25 cellular contexts compared by ENCODE assay signal in the genomic region with DNA sequence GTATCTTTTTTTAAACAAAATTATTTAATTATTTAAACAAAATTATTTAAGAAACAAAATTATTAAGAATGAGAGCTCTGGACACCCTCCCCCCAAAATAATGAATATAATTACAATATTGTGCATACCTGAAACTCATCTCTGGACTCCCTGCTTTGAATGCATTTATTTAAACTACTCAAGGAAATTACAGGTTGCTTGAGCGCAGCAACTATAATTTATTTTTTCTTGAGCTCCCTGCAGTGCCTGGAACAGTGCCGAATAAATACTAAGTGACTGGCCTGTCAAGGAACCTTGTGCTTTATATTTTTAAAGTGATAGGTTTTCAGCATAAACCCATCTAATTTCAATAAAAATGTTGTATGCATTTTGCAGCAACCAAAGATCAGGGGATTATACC.
"Had no signal": no experiment of that assay in that cellular context is flagged by ENCODE, and none has a peak within 500 bp of the region (broad histone marks: within the 10 kb centered on the region; RNA-seq: fewer than 3 reads in every experiment).

No MANE protein-coding gene starts in this region.

- H3K27ac ChIP-seq: colonic mucosa, epithelial cell of prostate, esophagus squamous epithelium, gastrocnemius medialis, heart right ventricle, left lung, lower lobe of right lung had no signal

- ATAC-seq: effector memory CD8-positive, alpha-beta T cell; esophagus mucosa; gastrocnemius medialis; heart right ventricle; left cardiac atrium; left lung; left ventricle myocardium superior; lower lobe of right lung; mucosa of descending colon; naive thymus-derived CD8-positive, alpha-beta T cell had no signal

- DNase-seq: colonic mucosa; cortex of kidney; effector CD8-positive, alpha-beta T cell; effector memory CD8-positive, alpha-beta T cell; endodermal cell; erythroblast; esophagus squamous epithelium; foreskin fibroblast; foreskin melanocyte; gastrocnemius medialis; head of caudate nucleus; heart right ventricle; hippocampal formation; left cardiac atrium; left lung; left ventricle myocardium superior; lower lobe of right lung; mesenchymal stem cell; mucosa of descending colon; naive B cell; naive thymus-derived CD8-positive, alpha-beta T cell had no signal

- H3K27ac Mint-ChIP-seq: dendritic cell treated with granulocyte-macrophage colony-stimulating factor and Interleukin-4, amounts not matched to agents 40 ng/mL and 50 ng/mL, for 4 days; effector memory CD8-positive, alpha-beta T cell; endodermal cell; mesothelial cell of epicardium; naive B cell; naive thymus-derived CD8-positive, alpha-beta T cell had no signal

- H3K36me3 ChIP-seq: colonic mucosa, esophagus squamous epithelium, gastrocnemius medialis, heart right ventricle, left lung, lower lobe of right lung had no signal

- H3K4me1 ChIP-seq: colonic mucosa, esophagus squamous epithelium, gastrocnemius medialis, heart right ventricle, left lung, lower lobe of right lung had no signal

- H3K36me3 Mint-ChIP-seq: mesothelial cell of epicardium; naive B cell; naive thymus-derived CD8-positive, alpha-beta T cell had no signal

- H3K4me3 Mint-ChIP-seq: dendritic cell treated with granulocyte-macrophage colony-stimulating factor and Interleukin-4, amounts not matched to agents 40 ng/mL and 50 ng/mL, for 4 days; effector memory CD8-positive, alpha-beta T cell; endodermal cell; mesothelial cell of epicardium; naive B cell; naive thymus-derived CD8-positive, alpha-beta T cell had no signal

- H3K4me3 ChIP-seq: colonic mucosa, esophagus squamous epithelium, gastrocnemius medialis, heart right ventricle, left lung, lower lobe of right lung, mucosa of descending colon had no signal

- H3K9me3 ChIP-seq: colonic mucosa, esophagus squamous epithelium, gastrocnemius medialis, heart right ventricle, left lung, lower lobe of right lung, mucosa of descending colon had no signal

- H3K27me3 Mint-ChIP-seq: dendritic cell treated with granulocyte-macrophage colony-stimulating factor and Interleukin-4, amounts not matched to agents 40 ng/mL and 50 ng/mL, for 4 days; effector memory CD8-positive, alpha-beta T cell; naive B cell; naive thymus-derived CD8-positive, alpha-beta T cell had no signal

- H3K4me1 Mint-ChIP-seq: endodermal cell; naive B cell; naive thymus-derived CD8-positive, alpha-beta T cell had no signal

- H3K9me3 Mint-ChIP-seq: dendritic cell treated with granulocyte-macrophage colony-stimulating factor and Interleukin-4, amounts not matched to agents 40 ng/mL and 50 ng/mL, for 4 days; endodermal cell; mesothelial cell of epicardium; naive B cell had no signal

- H3K27me3 ChIP-seq: colonic mucosa, esophagus squamous epithelium, gastrocnemius medialis, heart right ventricle, left lung had no signal
